Comparison of ENCODE assay signal across 17 cellular contexts in the genomic region with DNA sequence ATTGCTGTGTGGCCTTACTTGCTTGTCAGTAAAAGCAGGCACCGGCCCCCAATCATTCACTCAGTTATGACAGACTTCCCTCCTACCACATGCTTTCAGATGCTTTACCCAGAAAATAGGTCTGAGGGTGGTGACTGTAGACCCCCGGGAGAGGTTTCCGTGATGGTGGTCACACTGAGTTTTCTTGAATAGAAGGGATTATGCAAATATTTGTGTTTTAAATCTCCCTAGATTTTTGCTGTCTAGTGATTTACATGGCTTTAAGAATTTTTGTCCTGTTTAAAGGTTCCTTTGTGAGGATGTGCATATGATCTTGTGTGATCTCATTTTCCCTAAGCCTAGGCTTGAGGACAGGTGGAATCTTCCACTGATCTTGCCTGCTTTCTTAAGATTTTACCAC.
"Had no signal": no experiment of that assay in that cellular context is flagged by ENCODE, and none has a peak within 500 bp of the region (broad histone marks: within the 10 kb centered on the region; RNA-seq: fewer than 3 reads in every experiment).

No MANE protein-coding gene starts in this region.

- FAIRE-seq: kidney, TTC549 had no signal

- H3K27me3 Mint-ChIP-seq: activated B cell treated with CpG ODN at 0.5 μM for 24 hours; activated naive CD4-positive, alpha-beta T cell treated with anti-CD3 and anti-CD28 coated beads, Interleukin-2, amount 10 ng/mL, durations not matched to agents 7 days and 5 days; stimulated activated naive CD8-positive, alpha-beta T cell treated with anti-CD3 and anti-CD28 coated beads, Interleukin-15, Interleukin-2, amounts not matched to agents 100 ng/mL and 50 ng/mL, for 24 hours had no signal

- H3K36me3 Mint-ChIP-seq: activated naive CD4-positive, alpha-beta T cell treated with anti-CD3 and anti-CD28 coated beads, Interleukin-2, amount 10 ng/mL, durations not matched to agents 7 days and 5 days had no signal

- DNase-seq: activated B cell treated with CpG ODN at 0.5 μM for 24 hours; activated naive CD4-positive, alpha-beta T cell treated with anti-CD3 and anti-CD28 coated beads, Interleukin-2, amount 10 ng/mL, durations not matched to agents 7 days and 5 days; brain microvascular endothelial cell; cerebellar nuclear complex; dermis blood vessel endothelial cell; foreskin melanocyte; kidney; left ventricle myocardium superior; mesenchymal stem cell; occipital lobe; stimulated activated CD4-positive, alpha-beta T cell treated with anti-CD3 and anti-CD28 coated beads, Interleukin-4, amount 100 ng/mL, for 1 hour; T-helper 2 cell had no signal

- H3K27ac ChIP-seq: brain microvascular endothelial cell had no signal

- H3K27ac Mint-ChIP-seq: activated B cell treated with CpG ODN at 0.5 μM for 24 hours; activated naive CD4-positive, alpha-beta T cell treated with anti-CD3 and anti-CD28 coated beads, Interleukin-2, amount 10 ng/mL, durations not matched to agents 7 days and 5 days; activated T-helper 2 cell treated with anti-CD3 and anti-CD28 coated beads, Interferon-gamma antibody, Interleukin-2, Interleukin-4, amounts not matched to agents 10 μg/mL and 5 μg/mL and 100 μg/mL, durations not matched to agents 14 hours and 24 hours and 36 hours; stimulated activated naive CD8-positive, alpha-beta T cell treated with anti-CD3 and anti-CD28 coated beads, Interleukin-15, Interleukin-2, amounts not matched to agents 100 ng/mL and 50 ng/mL, for 24 hours had no signal

- ATAC-seq: esophagus mucosa, left ventricle myocardium superior had no signal

- H3K4me3 Mint-ChIP-seq: activated B cell treated with CpG ODN at 0.5 μM for 24 hours; activated naive CD4-positive, alpha-beta T cell treated with anti-CD3 and anti-CD28 coated beads, Interleukin-2, amount 10 ng/mL, durations not matched to agents 7 days and 5 days; nephron; stimulated activated naive CD8-positive, alpha-beta T cell treated with anti-CD3 and anti-CD28 coated beads, Interleukin-15, Interleukin-2, amounts not matched to agents 100 ng/mL and 50 ng/mL, for 24 hours had no signal

- H3K27me3 ChIP-seq: brain microvascular endothelial cell had no signal

- H3K4me1 Mint-ChIP-seq: activated B cell treated with CpG ODN at 0.5 μM for 24 hours; activated naive CD4-positive, alpha-beta T cell treated with anti-CD3 and anti-CD28 coated beads, Interleukin-2, amount 10 ng/mL, durations not matched to agents 7 days and 5 days had no signal
